In the genomic region with DNA sequence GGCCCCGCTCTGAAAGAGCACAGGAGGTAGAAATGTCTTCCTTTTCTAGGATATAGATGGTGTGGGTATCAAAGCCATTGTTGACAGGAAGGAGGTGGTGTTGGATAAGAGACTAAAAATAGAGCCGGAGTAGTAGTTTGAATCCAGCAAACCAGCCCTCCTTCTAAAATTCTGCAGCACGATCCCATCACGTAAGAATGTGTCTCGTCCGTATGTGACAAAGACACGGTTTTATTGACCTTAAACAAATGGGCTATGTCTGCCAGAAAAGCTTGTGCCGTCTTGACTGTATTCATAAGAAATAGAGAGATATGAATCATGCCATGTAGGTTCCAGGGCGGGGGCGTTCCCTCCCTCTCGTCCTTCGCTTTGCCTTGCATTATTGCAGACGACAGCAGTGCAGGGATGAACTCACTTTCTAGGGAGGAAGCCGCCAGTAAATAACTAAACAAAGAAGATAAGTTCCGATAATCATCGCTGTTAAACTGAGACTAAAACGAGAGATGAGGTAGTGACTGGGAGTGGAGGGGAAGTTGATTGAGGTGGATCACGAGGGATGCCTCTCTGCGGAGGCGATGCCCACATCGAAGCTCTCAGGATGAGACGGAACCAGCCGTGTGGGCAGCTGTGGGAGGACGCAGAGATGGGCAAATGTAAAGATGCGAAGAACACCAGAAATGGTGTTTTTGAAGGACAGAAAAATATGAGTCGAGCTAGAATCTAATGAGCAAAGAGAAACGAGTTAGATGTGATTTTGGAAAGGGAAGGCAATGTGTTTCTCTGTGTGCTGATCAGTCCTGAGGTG, we compare ENCODE assay signal across 16 cellular contexts. TPM values are rescaled to one million over a fixed set of nuclear protein-coding genes. Genes with fewer than 3 reads are reported as not detected.
A peak's percentile ranks its signal among the peaks of the same experiment; 100 is the strongest.
DNase-seq lines count a peak whose midpoint lies in the region; ATAC-seq and TF ChIP-seq lines count a peak whose summit lies in the region.
"Had no signal": no experiment of that assay in that cellular context is flagged by ENCODE, and none has a peak within 500 bp of the region (broad histone marks: within the 10 kb centered on the region; RNA-seq: fewer than 3 reads in every experiment).

No MANE protein-coding gene starts in this region.

- no peak overlapping the region for H3K4me3 Mint-ChIP-seq in stimulated activated naive B cell treated with anti-CD40 and anti-IgM and Interleukin-4, amounts not matched to agents 10 μg/mL and 1 μg/mL and 100 μg/mL, for 72 hours
- H3K4me3 Mint-ChIP-seq: stimulated activated effector memory CD8-positive, alpha-beta T cell treated with anti-CD3 and anti-CD28 coated beads, Interleukin-12 subunit alpha, Interleukin-12 subunit beta, amount 100 ng/mL, for 72 hours had no signal

- H3K9me3 Mint-ChIP-seq in stimulated activated naive B cell treated with anti-CD40 and anti-IgM and Interleukin-4, amounts not matched to agents 10 μg/mL and 1 μg/mL and 100 μg/mL, for 72 hours: peaks cover 7% of the 10 kb centered on the region in 2 donors

- H3K27me3 Mint-ChIP-seq in stimulated activated naive B cell treated with anti-CD40 and anti-IgM and Interleukin-4, amounts not matched to agents 10 μg/mL and 1 μg/mL and 100 μg/mL, for 72 hours: no peaks in the 10 kb centered on the region

- TF ChIP-seq CTCF in brain microvascular endothelial cell (IDR thresholded peaks at IDR 0.05; ENCODE audit: low read depth, low read length, missing control alignments) (peak; percentile 2), heart left ventricle (IDR thresholded peaks at IDR 0.05) (no peak), osteoblast (IDR thresholded peaks at IDR 0.05; ENCODE audit: extremely low read depth, low read depth, low read length) (no peak)

- H3K27ac ChIP-seq in brain microvascular endothelial cell: no peak overlapping the region
- H3K27ac ChIP-seq in heart left ventricle: no peak overlapping the region
- H3K27ac ChIP-seq in osteoblast (ENCODE audit: low read depth, low read length): no peak overlapping the region
- H3K27ac ChIP-seq: body of pancreas had no signal

- H4K20me1 ChIP-seq in osteoblast (ENCODE audit: insufficient read depth, low read length): no peaks in the 10 kb centered on the region

- TF ChIP-seq POLR2A in heart left ventricle (IDR thresholded peaks at IDR 0.05): no peak

- no peak overlapping the region for H2AFZ ChIP-seq in osteoblast (ENCODE audit: low read length)

- H3K4me1 Mint-ChIP-seq in stimulated activated naive B cell treated with anti-CD40 and anti-IgM and Interleukin-4, amounts not matched to agents 10 μg/mL and 1 μg/mL and 100 μg/mL, for 72 hours: no peaks in the 10 kb centered on the region
- H3K4me1 Mint-ChIP-seq: stimulated activated effector memory CD8-positive, alpha-beta T cell treated with anti-CD3 and anti-CD28 coated beads, Interleukin-12 subunit alpha, Interleukin-12 subunit beta, amount 100 ng/mL, for 72 hours had no signal

- WGBS in heart left ventricle, 4 donors: 25 to 35% (median 30%) methylated on average over 27 of the region's 27 CpGs

- peak in 3 of 4 donors; percentile 49 to 65 (median 61) for ATAC-seq in heart left ventricle
- ATAC-seq in stimulated activated naive B cell treated with anti-CD40 and anti-IgM and Interleukin-4, amounts not matched to agents 10 μg/mL and 1 μg/mL and 100 μg/mL, for 72 hours (replicated peaks): no peak
- ATAC-seq: Panc1; stimulated activated effector memory CD8-positive, alpha-beta T cell treated with anti-CD3 and anti-CD28 coated beads, Interleukin-12 subunit alpha, Interleukin-12 subunit beta, amount 100 ng/mL, for 72 hours had no signal

- no peaks in the 10 kb centered on the region for H3K36me3 Mint-ChIP-seq in stimulated activated naive B cell treated with anti-CD40 and anti-IgM and Interleukin-4, amounts not matched to agents 10 μg/mL and 1 μg/mL and 100 μg/mL, for 72 hours
- H3K36me3 Mint-ChIP-seq: stimulated activated effector memory CD8-positive, alpha-beta T cell treated with anti-CD3 and anti-CD28 coated beads, Interleukin-12 subunit alpha, Interleukin-12 subunit beta, amount 100 ng/mL, for 72 hours had no signal

- DNase-seq in EH (ENCODE audit: low read depth): peak; percentile 47
- no peak for DNase-seq in brain microvascular endothelial cell
- no peak for DNase-seq in heart left ventricle
- DNase-seq in osteoblast (ENCODE audit: insufficient read length, low spot score, missing footprints): peak; percentile 32
- no peak for DNase-seq in COLO668 (lab: John Stamatoyannopoulos, UW; ENCODE audit: unreplicated experiment)
- no peak for DNase-seq in activated T-cell treated with anti-CD3 and anti-CD28 coated beads, Interleukin-2, amount 50 U/mL, for 48 hours
- no peak for DNase-seq in dermis blood vessel endothelial cell
- no peak for DNase-seq in stimulated activated naive B cell treated with anti-CD40 and anti-IgM and Interleukin-4, amounts not matched to agents 10 μg/mL and 1 μg/mL and 100 μg/mL, for 72 hours
- DNase-seq: activated CD4-positive, alpha-beta T cell treated with anti-CD3 and anti-CD28 coated beads, Interleukin-2, amount 50 U/mL, for 48 hours; NCI-H1092 treated with DMSO at 0.1 percent for 48 hours; NCI-H446; stimulated activated CD4-positive, alpha-beta T cell treated with anti-CD3 and anti-CD28 coated beads, Interleukin-2, amount 100 ng/mL, for 48 hours; T-helper 2 cell had no signal

- H3K9me3 ChIP-seq in heart left ventricle (no peaks in the 10 kb centered on the region), osteoblast (ENCODE audit: low read depth, low read length) (no peaks in the 10 kb centered on the region)
- H3K9me3 ChIP-seq: body of pancreas had no signal

- H3K27ac Mint-ChIP-seq in stimulated activated naive B cell treated with anti-CD40 and anti-IgM and Interleukin-4, amounts not matched to agents 10 μg/mL and 1 μg/mL and 100 μg/mL, for 72 hours: no peak overlapping the region
- H3K27ac Mint-ChIP-seq: stimulated activated effector memory CD8-positive, alpha-beta T cell treated with anti-CD3 and anti-CD28 coated beads, Interleukin-12 subunit alpha, Interleukin-12 subunit beta, amount 100 ng/mL, for 72 hours had no signal

- H3K4me1 ChIP-seq in heart left ventricle (peaks cover 0 to 6% (median 0%) of the 10 kb centered on the region in 12 donors), osteoblast (ENCODE audit: insufficient read depth, low read length) (no peaks in the 10 kb centered on the region)

- H3K27me3 ChIP-seq in brain microvascular endothelial cell (replicated peaks) (no peaks in the 10 kb centered on the region), heart left ventricle (no peaks in the 10 kb centered on the region), osteoblast (ENCODE audit: insufficient read depth, low read length) (no peaks in the 10 kb centered on the region)
- H3K27me3 ChIP-seq: body of pancreas had no signal

- H3K79me2 ChIP-seq in osteoblast (ENCODE audit: insufficient read depth, low read length): no peaks in the 10 kb centered on the region

- intact Hi-C loops in heart left ventricle (cut with DNase I): no loop called here

- H3K36me3 ChIP-seq in brain microvascular endothelial cell (replicated peaks): no peaks in the 10 kb centered on the region
- no peaks in the 10 kb centered on the region for H3K36me3 ChIP-seq in heart left ventricle
- H3K36me3 ChIP-seq in osteoblast (ENCODE audit: insufficient read depth, low read length): no peaks in the 10 kb centered on the region

- peak overlapping the region; percentile 32 for H3K4me3 ChIP-seq in brain microvascular endothelial cell (ENCODE audit: low read depth, low read length)
- H3K4me3 ChIP-seq in heart left ventricle: peak overlapping the region in 8 of 12 donors; percentile 12 to 43 (median 29)
- no peak overlapping the region for H3K4me3 ChIP-seq in osteoblast (ENCODE audit: insufficient read depth, low read length)
- H3K4me3 ChIP-seq: body of pancreas had no signal

- in situ Hi-C loops in brain microvascular endothelial cell (cut with HindIII; ENCODE audit: low pct_ligation_motif_present, low sequenced_read_pairs): no loop called here

- H3K4me2 ChIP-seq in osteoblast (ENCODE audit: insufficient read depth, low read length): no peak overlapping the region

RNA-seq across cellular contexts. Expression of a gene that starts 3.4 kb away (rescaled TPM):
- 10 to 100 TPM in 1 of 9 donors, 1 to 10 TPM in 8; 1.1 to 10.3 (median 3.6) TPM for total RNA-seq in heart left ventricle
- under 1 TPM; 0.19 to 0.68 TPM for polyA plus RNA-seq in heart left ventricle
- 59.0 and 68.4 TPM in 2 replicates for total RNA-seq in osteoblast
- total RNA-seq in dermis blood vessel endothelial cell: 28.1 and 38.1 TPM in 2 replicates

Comparison
In these comparisons a context has a peak if more than half of its experiments do, and no peak if none do; other contexts are left out.
1. DNase-seq: peak in EH (single experiment) and osteoblast (single experiment); none in brain microvascular endothelial cell (single experiment), heart left ventricle (0 of 5), COLO668 (single experiment), activated T-cell treated with anti-CD3 and anti-CD28 coated beads, Interleukin-2, amount 50 U/mL, for 48 hours (0 of 2), dermis blood vessel endothelial cell (single experiment) and stimulated activated naive B cell treated with anti-CD40 and anti-IgM and Interleukin-4, amounts not matched to agents 10 μg/mL and 1 μg/mL and 100 μg/mL, for 72 hours (single experiment).
2. ATAC-seq: peak in heart left ventricle (3 of 4); none in stimulated activated naive B cell treated with anti-CD40 and anti-IgM and Interleukin-4, amounts not matched to agents 10 μg/mL and 1 μg/mL and 100 μg/mL, for 72 hours (0 of 2).